Comparison of ENCODE assay signal across 8 cellular contexts in the genomic region with DNA sequence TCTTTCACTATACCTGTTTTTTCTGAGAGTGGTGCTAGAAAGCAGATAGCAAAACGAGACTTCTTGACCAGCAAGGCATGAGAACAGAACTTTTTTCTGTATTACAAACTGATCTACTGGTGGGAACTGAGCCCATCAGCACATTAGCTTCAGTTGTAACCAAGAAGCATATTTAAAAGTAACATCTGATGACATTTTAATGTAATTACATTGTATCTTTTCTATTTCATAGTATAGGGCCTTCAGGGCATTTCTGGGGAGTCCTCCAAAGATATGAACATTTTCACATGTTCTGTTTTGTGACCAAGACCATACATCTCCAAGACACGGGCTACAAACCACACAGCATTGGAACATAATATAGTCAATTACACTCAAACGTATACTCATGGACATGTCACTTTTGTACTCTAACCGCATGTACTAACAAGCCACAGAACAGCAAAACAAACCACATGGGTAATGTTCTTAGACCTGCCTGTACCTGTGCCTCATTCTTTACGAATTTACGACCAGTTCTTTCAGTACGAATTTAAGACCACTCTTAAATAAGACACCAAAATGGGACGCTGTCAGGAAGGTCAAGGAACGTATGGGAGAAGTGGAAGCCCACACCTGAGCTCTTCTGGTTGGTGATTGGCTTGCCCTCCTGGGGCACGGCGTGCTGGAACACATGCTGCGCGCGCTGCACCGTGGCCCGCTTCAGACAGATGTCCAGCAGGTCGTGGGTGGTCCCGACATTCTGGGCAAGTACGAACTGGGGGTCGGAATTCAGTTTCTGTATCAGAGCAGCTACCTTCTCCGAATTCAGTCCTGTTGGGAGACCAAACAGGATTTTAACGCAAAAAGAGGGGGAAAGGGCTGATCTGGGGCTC. TPM values are rescaled to one million over a fixed set of nuclear protein-coding genes. Genes with fewer than 3 reads are reported as not detected.
DNase-seq lines count a peak whose midpoint lies in the region; ATAC-seq, FAIRE-seq and TF ChIP-seq lines count a peak whose summit lies in the region.

No MANE protein-coding gene starts in this region.

- H3K9me3 ChIP-seq in AG04450 (ENCODE audit: control insufficient read depth, insufficient read depth, low read length) (no peaks in the 10 kb centered on the region), body of pancreas (no peaks in the 10 kb centered on the region)

- TF ChIP-seq POLR2A in body of pancreas (IDR thresholded peaks at IDR 0.05): no peak

- H3K4me3 ChIP-seq in AG04450 (ENCODE audit: low read depth, low read length) (peak overlapping the region; percentile 79), body of pancreas (peak overlapping the region; percentile 86 to 98)

- FAIRE-seq in GM18507 (lab: Jason Lieb, UNC) (peak; percentile 76), HTR-8/SVneo (lab: Jason Lieb, UNC) (peak; percentile 20)

- DNase-seq in AG04450 (ENCODE audit: low read depth, low spot score): no peak
- no peak for DNase-seq in GM18507 (ENCODE audit: extremely low spot score, insufficient read length, low read depth)
- peak; percentile 76 for DNase-seq in HTR-8/SVneo (ENCODE audit: insufficient read length, low spot score)
- DNase-seq in SW480 (ENCODE audit: low spot score): peak; percentile 72
- peak; percentile 48 to 70 (median 52) for DNase-seq in body of pancreas
- peak; percentile 11 for DNase-seq in inferior parietal cortex (ENCODE audit: extremely low spot score)
- DNase-seq in stimulated activated CD4-positive, alpha-beta T cell treated with anti-CD3 and anti-CD28 coated beads, Interleukin-15, amount 100 ng/mL, for 24 hours: peak; percentile 60
- no peak for DNase-seq in SIG-M5 (lab: John Stamatoyannopoulos, UW)

- ATAC-seq in body of pancreas: peak; percentile 49

- intact Hi-C loops in body of pancreas (cut with DNase I): no loop called here

- TF ChIP-seq CTCF in AG04450 (IDR thresholded peaks at IDR 0.05; ENCODE audit: low read depth, low read length) (no peak), body of pancreas (IDR thresholded peaks at IDR 0.05) (no peak)

- H3K27ac ChIP-seq in AG04450 (ENCODE audit: low read depth, low read length): no peak overlapping the region
- H3K27ac ChIP-seq in body of pancreas: peak overlapping the region in 3 of 4 donors; percentile 63 to 70 (median 65)

- H3K4me1 ChIP-seq in body of pancreas: peaks cover 11% of the 10 kb centered on the region

- CTCF ChIA-PET in AG04450 (lab: Charles Lee): interaction anchor here (0.8 to 2.1 kb wide), 6 partner anchors 16 to 186 kb away, joined by 3 to 6 read pairs (median 4); no protein-coding TSS in a partner anchor

- 2 to 6% methylated on average over 9 to 22 of the region's 22 CpGs for WGBS in body of pancreas, 2 donors

- peaks cover 0 to 12% of the 10 kb centered on the region in 2 donors for H3K36me3 ChIP-seq in body of pancreas (replicated peaks in 1 of 2; ENCODE audit: insufficient read depth in 1 of 2, low read depth in 2 of 2)

- POLR2A ChIA-PET in AG04450 (lab: Yijun Ruan, JAX): interaction anchor here (0.6 to 1.1 kb wide), 3 partner anchors 9 to 1080 kb away, joined by 3 read pairs; no protein-coding TSS in a partner anchor

- H3K27me3 ChIP-seq in AG04450 (ENCODE audit: control insufficient read depth, insufficient read depth, low read length): no peaks in the 10 kb centered on the region
- H3K27me3 ChIP-seq in body of pancreas: no peaks in the 10 kb centered on the region

RNA-seq across cellular contexts. Expression of a gene that starts 0.8 kb away (rescaled TPM):
- polyA plus RNA-seq in AG04450 (2011; rRNA removed): 19.4 and 20.3 TPM in 2 replicates
- 17.0 and 19.1 TPM in 2 replicates for polyA minus RNA-seq in AG04450 (2011; rRNA and poly(A)+ RNA removed)
- total RNA-seq in body of pancreas: 10 to 100 TPM; 18.7 to 48.1 TPM

RNA-seq across cellular contexts. Expression of a gene that starts 42.9 kb away (rescaled TPM):
- polyA plus RNA-seq in AG04450 (2011; rRNA removed): not detected in 2 replicates
- polyA minus RNA-seq in AG04450 (2011; rRNA and poly(A)+ RNA removed): not detected in 2 replicates
- not detected for total RNA-seq in body of pancreas

RNA-seq across cellular contexts. Expression of a gene that starts 55.4 kb away (rescaled TPM):
- polyA plus RNA-seq in AG04450 (2011; rRNA removed): 0.02 TPM in 1 of 2 replicates, not detected in the other
- not detected in 2 replicates for polyA minus RNA-seq in AG04450 (2011; rRNA and poly(A)+ RNA removed)
- 1 to 10 TPM in 1 of 2 donors, under 1 TPM in 1; 0.33 to 2.1 TPM for total RNA-seq in body of pancreas

Comparison
In these comparisons a context has a peak if more than half of its experiments do, and no peak if none do; other contexts are left out.
1. DNase-seq: peak in HTR-8/SVneo (single experiment), SW480 (single experiment), body of pancreas (4 of 4), inferior parietal cortex (single experiment) and stimulated activated CD4-positive, alpha-beta T cell treated with anti-CD3 and anti-CD28 coated beads, Interleukin-15, amount 100 ng/mL, for 24 hours (single experiment); none in AG04450 (single experiment), GM18507 (single experiment) and SIG-M5 (single experiment).